8 cellular contexts compared by ENCODE assay signal in the genomic region with DNA sequence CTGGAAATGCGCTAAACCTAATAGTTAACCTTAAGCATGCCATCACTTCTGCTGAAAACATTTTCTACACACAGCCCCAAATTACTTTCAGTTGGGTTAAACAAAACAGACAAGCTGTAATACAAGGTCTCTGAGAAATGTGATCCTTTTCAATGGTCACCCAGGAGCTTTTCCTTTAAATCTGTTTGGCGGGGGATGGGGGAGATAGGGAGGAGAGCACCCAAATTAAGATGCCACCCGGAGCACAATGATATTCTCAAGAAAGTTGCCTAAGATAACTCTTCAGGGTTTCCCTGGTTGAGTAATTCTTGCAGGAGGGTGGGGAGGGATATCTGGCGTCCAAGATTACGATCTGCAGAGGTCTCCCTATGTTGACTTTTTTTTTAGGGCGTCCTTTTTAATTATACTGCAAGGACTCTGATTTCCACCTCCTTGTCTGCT. TPM values are rescaled to one million over a fixed set of nuclear protein-coding genes. Genes with fewer than 3 reads are reported as not detected.
DNase-seq lines count a peak whose midpoint lies in the region; ATAC-seq and TF ChIP-seq lines count a peak whose summit lies in the region.

No MANE protein-coding gene starts in this region.

- ATAC-seq in HG02610 (IDR thresholded peaks at IDR 0.05; ENCODE audit: unreplicated experiment), result no peak

- H3K4me3 ChIP-seq in SJCRH30, result peak overlapping the region; percentile 83
- H3K4me3 ChIP-seq in esophagus (ENCODE audit: low read depth in 1 of 2, low read length in 2 of 2), result peak overlapping the region; percentile 92 to 97
- peak overlapping the region; percentile 91 for H3K4me3 ChIP-seq in ovary

- WGBS in esophagus, 2 donors, result 2 to 5% methylated on average over 6 of the region's 6 CpGs
- WGBS in ovary, 3 donors, result 0 to 2% (median 1%) methylated on average over 6 of the region's 6 CpGs

- H3K27me3 ChIP-seq in SJCRH30 (no peaks in the 10 kb centered on the region), esophagus (ENCODE audit: control insufficient read depth in 1 of 2, insufficient read depth in 2 of 2, low read length in 2 of 2) (no peaks in the 10 kb centered on the region), ovary (no peaks in the 10 kb centered on the region)

- intact Hi-C loops in ovary (cut with DNase I), result loop anchor here (5.0 to 10.0 kb wide), 3 partner anchors 145 to 197 kb away; no protein-coding TSS in a partner anchor

- no peak for TF ChIP-seq EP300 in ovary (IDR thresholded peaks at IDR 0.05)

- H3K27ac ChIP-seq in SJCRH30, result peak overlapping the region; percentile 56
- peak overlapping the region; percentile 90 to 91 for H3K27ac ChIP-seq in esophagus (ENCODE audit: low read depth in 2 of 2, low read length in 1 of 2)
- H3K27ac ChIP-seq in ovary, result peak overlapping the region; percentile 79 to 89

- DNase-seq in NCI-H2171 treated with DMSO at 0.1 percent for 48 hours (lab: John Stamatoyannopoulos, UW), result peak; percentile 49
- no peak for DNase-seq in NCI-H2171 (lab: John Stamatoyannopoulos, UW)
- DNase-seq in SJCRH30, result peak in 1 of 2 experiments; percentile 22
- DNase-seq in ovary, result no peak
- DNase-seq in GM19238 (ENCODE audit: insufficient read length, low spot score), result no peak
- no peak for DNase-seq in NK-92 treated with Interleukin-12 subunit alpha and Interleukin-12 subunit beta, amount 100 ng/mL, for 24 hours (lab: John Stamatoyannopoulos, UW)

- H3K36me3 ChIP-seq in SJCRH30, result no peaks in the 10 kb centered on the region
- H3K36me3 ChIP-seq in esophagus (ENCODE audit: control insufficient read depth in 2 of 2, insufficient read depth in 2 of 2, low read length in 1 of 2), result no peaks in the 10 kb centered on the region
- no peaks in the 10 kb centered on the region for H3K36me3 ChIP-seq in ovary

- H3K9me3 ChIP-seq in SJCRH30 (replicated peaks) (no peaks in the 10 kb centered on the region), esophagus (ENCODE audit: control insufficient read depth in 2 of 2, insufficient read depth in 1 of 2, low read depth in 1 of 2, low read length in 1 of 2) (no peaks in the 10 kb centered on the region), ovary (no peaks in the 10 kb centered on the region)

- H3K4me1 ChIP-seq in SJCRH30 (no peaks in the 10 kb centered on the region), esophagus (ENCODE audit: control insufficient read depth in 2 of 2, insufficient read depth in 2 of 2, low read length in 1 of 2) (peaks cover 0 to 3% of the 10 kb centered on the region in 2 donors), ovary (ENCODE audit: insufficient read depth) (peaks cover 5% of the 10 kb centered on the region)

- TF ChIP-seq POLR2A in ovary (IDR thresholded peaks at IDR 0.05), result no peak

- no peak for TF ChIP-seq CTCF in ovary (IDR thresholded peaks at IDR 0.05)

RNA-seq across cellular contexts. Expression of a gene that starts 1.0 kb away (rescaled TPM):
- total RNA-seq in SJCRH30 (2014; rRNA removed; shearing (Covaris generic)), result 5.1 and 5.4 TPM in 2 replicates
- polyA plus RNA-seq in esophagus (1 to 10 TPM; 4.9 to 6.1 TPM), ovary (10 to 100 TPM in 1 of 2 donors, 1 to 10 TPM in 1; 2.7 to 10.3 TPM)
- total RNA-seq in ovary, result 10 to 100 TPM in 1 of 7 donors, 1 to 10 TPM in 6; 3.7 to 15.2 (median 7.1) TPM
